ENCODE assay signal across 17 cellular contexts in the genomic region with DNA sequence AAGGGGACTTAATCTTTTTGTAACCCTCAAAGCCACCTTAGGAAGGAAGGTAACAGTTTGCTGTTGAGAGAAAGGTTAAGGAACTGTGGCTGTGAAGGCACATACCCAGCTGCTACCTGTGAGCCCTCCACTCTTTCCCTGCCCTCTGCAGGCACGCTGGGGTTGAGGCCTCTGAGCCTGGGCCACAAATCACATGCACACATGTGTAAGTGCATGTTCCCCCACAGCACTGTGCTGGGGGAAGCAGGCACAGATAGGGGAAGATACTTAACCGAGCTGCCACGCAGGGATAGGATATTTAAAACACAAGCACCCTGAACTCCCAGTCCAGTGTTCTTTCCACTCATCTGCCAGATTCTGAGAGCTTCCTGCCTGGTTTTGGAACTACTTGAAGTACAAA. TPM values are rescaled to one million over a fixed set of nuclear protein-coding genes. Genes with fewer than 3 reads are reported as not detected.
DNase-seq lines count a peak whose midpoint lies in the region; ATAC-seq and TF ChIP-seq lines count a peak whose summit lies in the region.
"Had no signal": no experiment of that assay in that cellular context is flagged by ENCODE, and none has a peak within 500 bp of the region (broad histone marks: within the 10 kb centered on the region; RNA-seq: fewer than 3 reads in every experiment).

No MANE protein-coding gene starts in this region.

- peaks cover 99% of the 10 kb centered on the region for H3K79me2 ChIP-seq in osteoblast (ENCODE audit: insufficient read depth, low read length)

- no peaks in the 10 kb centered on the region for H3K27me3 ChIP-seq in osteoblast (ENCODE audit: insufficient read depth, low read length)

- peaks cover 17% of the 10 kb centered on the region for H3K36me3 Mint-ChIP-seq in activated CD8-positive, alpha-beta T cell treated with anti-CD3 and anti-CD28 coated beads, Interleukin-2, amount 10 ng/mL, durations not matched to agents 7 days and 5 days (ENCODE audit: low read depth)
- peaks cover 1% of the 10 kb centered on the region for H3K36me3 Mint-ChIP-seq in activated CD8-positive, alpha-beta T cell treated with anti-CD3 and anti-CD28 coated beads for 36 hours (ENCODE audit: low read depth)
- no peaks in the 10 kb centered on the region for H3K36me3 Mint-ChIP-seq in HFFc6 (ENCODE audit: low read depth)
- H3K36me3 Mint-ChIP-seq in chondrocyte (ENCODE audit: low read depth), result no peaks in the 10 kb centered on the region

- peaks cover 80% of the 10 kb centered on the region for H4K20me1 ChIP-seq in osteoblast (ENCODE audit: insufficient read depth, low read length)

- H3K27ac ChIP-seq in osteoblast (ENCODE audit: low read depth, low read length), result peak overlapping the region; percentile 28

- peak overlapping the region; percentile 61 for H3K27ac Mint-ChIP-seq in activated CD8-positive, alpha-beta T cell treated with anti-CD3 and anti-CD28 coated beads, Interleukin-2, amount 10 ng/mL, durations not matched to agents 7 days and 5 days
- no peak overlapping the region for H3K27ac Mint-ChIP-seq in activated CD8-positive, alpha-beta T cell treated with anti-CD3 and anti-CD28 coated beads for 36 hours
- H3K27ac Mint-ChIP-seq in HFFc6 (peak overlapping the region; percentile 29; the same call in 1 of the 2 replicates), chondrocyte (ENCODE audit: unreplicated experiment) (peak overlapping the region; percentile 61)
- H3K27ac Mint-ChIP-seq: activated B cell treated with CpG ODN at 0.5 μM for 24 hours; stimulated activated naive B cell treated with anti-CD40 and anti-IgM and Interleukin-4, amounts not matched to agents 10 μg/mL and 1 μg/mL and 100 μg/mL, for 72 hours; type B pancreatic cell had no signal

- no peak overlapping the region for H3K4me3 Mint-ChIP-seq in activated CD8-positive, alpha-beta T cell treated with anti-CD3 and anti-CD28 coated beads, Interleukin-2, amount 10 ng/mL, durations not matched to agents 7 days and 5 days
- H3K4me3 Mint-ChIP-seq in activated CD8-positive, alpha-beta T cell treated with anti-CD3 and anti-CD28 coated beads for 36 hours, result no peak overlapping the region
- H3K4me3 Mint-ChIP-seq in HFFc6 (no peak overlapping the region), chondrocyte (ENCODE audit: unreplicated experiment) (no peak overlapping the region)
- H3K4me3 Mint-ChIP-seq: activated B cell treated with CpG ODN at 0.5 μM for 24 hours; stimulated activated naive B cell treated with anti-CD40 and anti-IgM and Interleukin-4, amounts not matched to agents 10 μg/mL and 1 μg/mL and 100 μg/mL, for 72 hours; type B pancreatic cell had no signal

- POLR2A ChIA-PET in activated CD8-positive, alpha-beta T cell treated with anti-CD3 and anti-CD28 coated beads, Interleukin-2, amount 10 ng/mL, durations not matched to agents 7 days and 5 days (lab: Charles Lee), result no interaction called here
- POLR2A ChIA-PET in activated CD8-positive, alpha-beta T cell treated with anti-CD3 and anti-CD28 coated beads for 36 hours (lab: Charles Lee), result interaction anchor here (1.8 kb wide), 1 partner anchor 16 kb away, joined by 7 read pairs; no protein-coding TSS in a partner anchor

- ATAC-seq in activated CD8-positive, alpha-beta T cell treated with anti-CD3 and anti-CD28 coated beads, Interleukin-2, amount 10 ng/mL, durations not matched to agents 7 days and 5 days, result no peak
- ATAC-seq in activated CD8-positive, alpha-beta T cell treated with anti-CD3 and anti-CD28 coated beads for 36 hours, result no peak
- no peak for ATAC-seq in GM21526 (IDR thresholded peaks at IDR 0.05; ENCODE audit: low FRiP score, unreplicated experiment)
- ATAC-seq: stimulated activated naive B cell treated with anti-CD40 and anti-IgM and Interleukin-4, amounts not matched to agents 10 μg/mL and 1 μg/mL and 100 μg/mL, for 72 hours had no signal

- H3K4me2 ChIP-seq in osteoblast (ENCODE audit: insufficient read depth, low read length), result no peak overlapping the region

- intact Hi-C loops in activated CD8-positive, alpha-beta T cell treated with anti-CD3 and anti-CD28 coated beads for 36 hours (cut with micrococcal nuclease), result no loop called here

- no peaks in the 10 kb centered on the region for H3K27me3 Mint-ChIP-seq in activated CD8-positive, alpha-beta T cell treated with anti-CD3 and anti-CD28 coated beads, Interleukin-2, amount 10 ng/mL, durations not matched to agents 7 days and 5 days (ENCODE audit: low read depth)
- H3K27me3 Mint-ChIP-seq in activated CD8-positive, alpha-beta T cell treated with anti-CD3 and anti-CD28 coated beads for 36 hours, result no peaks in the 10 kb centered on the region
- peaks cover 2% of the 10 kb centered on the region; the same call in 1 of the 2 replicates for H3K27me3 Mint-ChIP-seq in HFFc6 (ENCODE audit: insufficient read depth)
- H3K27me3 Mint-ChIP-seq in chondrocyte (ENCODE audit: low read depth), result no peaks in the 10 kb centered on the region
- H3K27me3 Mint-ChIP-seq: activated B cell treated with CpG ODN at 0.5 μM for 24 hours; stimulated activated naive B cell treated with anti-CD40 and anti-IgM and Interleukin-4, amounts not matched to agents 10 μg/mL and 1 μg/mL and 100 μg/mL, for 72 hours; type B pancreatic cell had no signal

- no peak overlapping the region for H3K4me3 ChIP-seq in osteoblast (ENCODE audit: insufficient read depth, low read length)

- DNase-seq in activated CD8-positive, alpha-beta T cell treated with anti-CD3 and anti-CD28 coated beads, Interleukin-2, amount 10 ng/mL, durations not matched to agents 7 days and 5 days, result no peak
- DNase-seq in activated CD8-positive, alpha-beta T cell treated with anti-CD3 and anti-CD28 coated beads for 36 hours, result no peak
- DNase-seq in HFFc6 (no peak), chondrocyte (ENCODE audit: low spot score) (no peak), osteoblast (ENCODE audit: insufficient read length, low spot score, missing footprints) (no peak), T-helper 2 cell (no peak), NCI-H526 (lab: John Stamatoyannopoulos, UW) (no peak)
- DNase-seq: 8988T; activated B cell treated with CpG ODN at 0.5 μM for 24 hours; activated naive CD4-positive, alpha-beta T cell; dermis blood vessel endothelial cell; NCI-H146; NCI-H226; SHP77; stimulated activated naive B cell treated with anti-CD40 and anti-IgM and Interleukin-4, amounts not matched to agents 10 μg/mL and 1 μg/mL and 100 μg/mL, for 72 hours had no signal

- no peaks in the 10 kb centered on the region for H3K9me3 ChIP-seq in osteoblast (ENCODE audit: low read depth, low read length)

- H3K36me3 ChIP-seq in osteoblast (ENCODE audit: insufficient read depth, low read length), result no peaks in the 10 kb centered on the region

- no peak for TF ChIP-seq CTCF in activated CD8-positive, alpha-beta T cell treated with anti-CD3 and anti-CD28 coated beads for 36 hours (IDR thresholded peaks at IDR 0.05)
- no peak for TF ChIP-seq CTCF in HFFc6 (IDR thresholded peaks at IDR 0.05)
- TF ChIP-seq CTCF in chondrocyte (IDR thresholded peaks at IDR 0.05), result no peak
- TF ChIP-seq CTCF in osteoblast (IDR thresholded peaks at IDR 0.05; ENCODE audit: extremely low read depth, low read depth, low read length), result no peak

- peaks cover 43% of the 10 kb centered on the region for H3K4me1 Mint-ChIP-seq in activated CD8-positive, alpha-beta T cell treated with anti-CD3 and anti-CD28 coated beads, Interleukin-2, amount 10 ng/mL, durations not matched to agents 7 days and 5 days (ENCODE audit: low read depth)
- H3K4me1 Mint-ChIP-seq in activated CD8-positive, alpha-beta T cell treated with anti-CD3 and anti-CD28 coated beads for 36 hours (ENCODE audit: low read depth), result peaks cover 61% of the 10 kb centered on the region
- H3K4me1 Mint-ChIP-seq in HFFc6 (ENCODE audit: low read depth) (peaks cover 61% of the 10 kb centered on the region), chondrocyte (ENCODE audit: low read depth) (peaks cover 63% of the 10 kb centered on the region)

- H2AFZ ChIP-seq in osteoblast (ENCODE audit: low read length), result no peak overlapping the region

- CTCF ChIA-PET in activated CD8-positive, alpha-beta T cell treated with anti-CD3 and anti-CD28 coated beads, Interleukin-2, amount 10 ng/mL, durations not matched to agents 7 days and 5 days (lab: Charles Lee), result no interaction called here
- CTCF ChIA-PET in activated CD8-positive, alpha-beta T cell treated with anti-CD3 and anti-CD28 coated beads for 36 hours (lab: Charles Lee), result interaction anchor here (1.0 kb wide), 1 partner anchor 13 kb away, joined by 3 read pairs; no protein-coding TSS in a partner anchor

- peaks cover 27% of the 10 kb centered on the region for H3K4me1 ChIP-seq in osteoblast (ENCODE audit: insufficient read depth, low read length)

- H3K9me3 Mint-ChIP-seq in activated CD8-positive, alpha-beta T cell treated with anti-CD3 and anti-CD28 coated beads, Interleukin-2, amount 10 ng/mL, durations not matched to agents 7 days and 5 days (ENCODE audit: insufficient read depth), result no peaks in the 10 kb centered on the region
- H3K9me3 Mint-ChIP-seq in activated CD8-positive, alpha-beta T cell treated with anti-CD3 and anti-CD28 coated beads for 36 hours, result no peaks in the 10 kb centered on the region
- H3K9me3 Mint-ChIP-seq in HFFc6 (no peaks in the 10 kb centered on the region), chondrocyte (ENCODE audit: low read depth) (no peaks in the 10 kb centered on the region)
- H3K9me3 Mint-ChIP-seq: activated B cell treated with CpG ODN at 0.5 μM for 24 hours; stimulated activated naive B cell treated with anti-CD40 and anti-IgM and Interleukin-4, amounts not matched to agents 10 μg/mL and 1 μg/mL and 100 μg/mL, for 72 hours; type B pancreatic cell had no signal

RNA-seq across cellular contexts. Expression of a gene that starts 18.1 kb away (rescaled TPM):
- total RNA-seq in activated CD8-positive, alpha-beta T cell treated with anti-CD3 and anti-CD28 coated beads, Interleukin-2, amount 10 ng/mL, durations not matched to agents 7 days and 5 days, result 100 to 1,000 TPM; 201 to 208 TPM
- 100 to 1,000 TPM; 214 to 218 TPM for total RNA-seq in activated CD8-positive, alpha-beta T cell treated with anti-CD3 and anti-CD28 coated beads for 36 hours
- total RNA-seq in HFFc6 (2021; fragmentation: NEBNext Ultra II Directional; extraction: Animal tissue kit (Norgen Biotek cat#: 25700)), result 100 to 1,000 TPM; 204 to 228 (median 208) TPM
- 225 to 272 TPM (median 258 TPM) in 3 replicates for total RNA-seq in chondrocyte
- 115 and 124 TPM in 2 replicates for total RNA-seq in osteoblast
